8 cellular contexts compared by ENCODE assay signal in genomic region chr9:114503522-114504340, GRCh38. TPM values are rescaled to one million over a fixed set of nuclear protein-coding genes. Genes with fewer than 3 reads are reported as not detected.
DNase-seq lines count a peak whose midpoint lies in the region; ATAC-seq and TF ChIP-seq lines count a peak whose summit lies in the region.

No MANE protein-coding gene starts in this region.

- intact Hi-C loops in natural killer cell (cut with micrococcal nuclease) = loop anchor here (5.0 kb wide), 1 partner anchor 116 kb away; the partner anchor contains the start of gene AKNA

- DNase-seq in AG04449 (ENCODE audit: low read depth, low spot score) (no peak), T47D (ENCODE audit: low read depth in 1 of 2, low spot score in 1 of 2) (peak; percentile 38 to 71), natural killer cell (no peak), NCI-H446 treated with DMSO at 0.1 percent for 48 hours (lab: John Stamatoyannopoulos, UW) (no peak), SIG-M5 treated with dmso at 0.1 percent for 504 hours (lab: John Stamatoyannopoulos, UW; ENCODE audit: unreplicated experiment) (no peak)
- DNase-seq in effector CD8-positive, alpha-beta T cell (lab: John Stamatoyannopoulos, UW) = no peak

- H3K9me3 ChIP-seq in HUES48 (ENCODE audit: control insufficient read depth, insufficient read depth, low read length) = no peaks in the 10 kb centered on the region

- peaks cover 24 to 37% of the 10 kb centered on the region in 2 donors for H3K27me3 Mint-ChIP-seq in natural killer cell (ENCODE audit: low read depth in 2 of 2)

- H3K4me3 ChIP-seq in AG04449 (ENCODE audit: low read depth, low read length) (peak overlapping the region; percentile 70), HUES48 (ENCODE audit: low read depth, low read length) (peak overlapping the region; percentile 82)

- peaks cover 46% of the 10 kb centered on the region for H3K4me1 ChIP-seq in HUES48 (ENCODE audit: control insufficient read depth, insufficient read depth, low read length)

- H3K27me3 ChIP-seq in HUES48 (ENCODE audit: control insufficient read depth, insufficient read depth, low read length) = peaks cover 30% of the 10 kb centered on the region

- in situ Hi-C loops in T47D (cut with HindIII; ENCODE audit: low pct_unique_long_range_greater_than_20kb, low sequenced_read_pairs) = no loop called here

- no peaks in the 10 kb centered on the region for H3K9me3 Mint-ChIP-seq in natural killer cell

- H3K36me3 ChIP-seq in HUES48 (ENCODE audit: control insufficient read depth, insufficient read depth, low read length) = no peaks in the 10 kb centered on the region

- H3K27ac Mint-ChIP-seq in natural killer cell = peak overlapping the region; percentile 38 to 91

- H3K4me3 Mint-ChIP-seq in natural killer cell = peak overlapping the region; percentile 79

- peak in 2 of 3 donors; percentile 5 to 9 for ATAC-seq in natural killer cell
- ATAC-seq in HG02623 (IDR thresholded peaks at IDR 0.05; ENCODE audit: unreplicated experiment) = no peak

- no peaks in the 10 kb centered on the region for H3K36me3 Mint-ChIP-seq in natural killer cell

- CTCF ChIA-PET in AG04449 (lab: Yijun Ruan, JAX) = interaction anchor here (0.6 to 6.4 kb wide), 11 partner anchors 8 to 1239 kb away, joined by 3 to 51 read pairs (median 4); no protein-coding TSS in a partner anchor

- H3K4me1 Mint-ChIP-seq in natural killer cell = peaks cover 25 to 28% of the 10 kb centered on the region in 2 donors

- POLR2A ChIA-PET in AG04449 (lab: Yijun Ruan, JAX) = no interaction called here

- H3K27ac ChIP-seq in HUES48 (ENCODE audit: low read depth, low read length) = no peak overlapping the region

- TF ChIP-seq CTCF in AG04449 (IDR thresholded peaks at IDR 0.05; ENCODE audit: insufficient read depth, low read length, missing control alignments) (no peak), natural killer cell (IDR thresholded peaks at IDR 0.05) (no peak)

- H3K9ac ChIP-seq in HUES48 (ENCODE audit: low read depth, low read length) = no peak overlapping the region

RNA-seq across cellular contexts. Expression of gene WHRN, which starts 1.5 kb away (rescaled TPM):
- total RNA-seq in natural killer cell = 10 to 100 TPM; 29.8 to 90.6 (median 36.8) TPM

Comparison
In these comparisons a context has a peak if more than half of its experiments do, and no peak if none do; other contexts are left out.
1. DNase-seq: peak in T47D (2 of 2); none in AG04449 (single experiment), natural killer cell (single experiment), NCI-H446 treated with DMSO at 0.1 percent for 48 hours (single experiment), effector CD8-positive, alpha-beta T cell (single experiment) and SIG-M5 treated with dmso at 0.1 percent for 504 hours (single experiment).